ENCODE assay signal across 28 cellular contexts in genomic region chr5:53105611-53106300, GRCh38.
"Had no signal": no experiment of that assay in that cellular context is flagged by ENCODE, and none has a peak within 500 bp of the region (broad histone marks: within the 10 kb centered on the region; RNA-seq: fewer than 3 reads in every experiment).

No MANE protein-coding gene starts in this region.

- ATAC-seq: activated CD8-positive, alpha-beta memory T cell treated with anti-CD3 and anti-CD28 coated beads, Interleukin-2, amount 10 ng/mL, durations not matched to agents 7 days and 5 days; T-cell had no signal

- H3K27me3 Mint-ChIP-seq: activated B cell treated with CpG ODN at 0.5 μM for 24 hours; activated CD4-positive, alpha-beta T cell treated with anti-CD3 and anti-CD28 coated beads, Interleukin-2, amount 10 ng/mL, durations not matched to agents 24 days and 14 days; activated CD8-positive, alpha-beta memory T cell treated with anti-CD3 and anti-CD28 coated beads, Interleukin-2, amount 10 ng/mL, durations not matched to agents 7 days and 5 days; activated naive CD8-positive, alpha-beta T cell treated with anti-CD3 and anti-CD28 coated beads, Interleukin-2, amount 10 ng/mL, durations not matched to agents 7 days and 5 days; activated T-cell treated with anti-CD3 and anti-CD28 coated beads, Interleukin-2, amount 50 U/mL, for 24 hours; T-cell had no signal

- H3K27ac Mint-ChIP-seq: activated B cell treated with CpG ODN at 0.5 μM for 24 hours; activated CD4-positive, alpha-beta T cell treated with anti-CD3 and anti-CD28 coated beads, Interleukin-2, amount 10 ng/mL, durations not matched to agents 24 days and 14 days; activated CD8-positive, alpha-beta memory T cell treated with anti-CD3 and anti-CD28 coated beads, Interleukin-2, amount 10 ng/mL, durations not matched to agents 7 days and 5 days; activated naive CD8-positive, alpha-beta T cell treated with anti-CD3 and anti-CD28 coated beads, Interleukin-2, amount 10 ng/mL, durations not matched to agents 7 days and 5 days; activated T-cell treated with anti-CD3 and anti-CD28 coated beads, Interleukin-2, amount 50 U/mL, for 24 hours; activated T-helper 1 cell treated with anti-CD3 and anti-CD28 coated beads, Interleukin-12 subunit alpha, Interleukin-12 subunit beta, Interleukin-2, Interleukin-4 antibody, amounts not matched to agents 30 ng/mL and 10 ng/mL and 1 ng/mL, durations not matched to agents 14 hours and 24 hours and 36 hours; T-cell had no signal

- H3K27ac ChIP-seq: adrenal gland, breast epithelium, KMS-11, PC-9 had no signal

- H3K4me3 ChIP-seq: adrenal gland, breast epithelium, PC-9 had no signal

- H3K36me3 ChIP-seq: breast epithelium had no signal

- H3K9me3 ChIP-seq: adrenal gland, breast epithelium had no signal

- H2AFZ ChIP-seq: PC-9 had no signal

- DNase-seq: activated B cell treated with CpG ODN at 0.5 μM for 24 hours; activated CD4-positive, alpha-beta T cell treated with anti-CD3 and anti-CD28 coated beads for 1 hour; activated CD4-positive, alpha-beta T cell treated with anti-CD3 and anti-CD28 coated beads, Interleukin-2, amount 50 U/mL, for 48 hours; activated CD8-positive, alpha-beta memory T cell treated with anti-CD3 and anti-CD28 coated beads, Interleukin-2, amount 10 ng/mL, durations not matched to agents 7 days and 5 days; activated effector memory CD4-positive, alpha-beta T cell treated with Interleukin-2 at 50 U/mL for 16 hours; activated naive CD4-positive, alpha-beta T cell; activated naive CD8-positive, alpha-beta T cell treated with anti-CD3 and anti-CD28 coated beads, Interleukin-2, amount 10 ng/mL, durations not matched to agents 7 days and 5 days; activated T-cell treated with anti-CD3 and anti-CD28 coated beads, Interleukin-2, amount 50 U/mL, for 24 hours; adrenal gland; anterior cingulate cortex; caudate nucleus; MM.1S; NCI-H1105; NCI-H1436 treated with DMSO at 0.1 percent for 48 hours; NCI-H187; NCI-H2081 treated with DMSO at 0.1 percent for 48 hours; NCI-H446; NCI-H524; PC-9; SIG-M5; T-cell; T-helper 2 cell; T1000 had no signal

- H3K9ac ChIP-seq: KMS-11 had no signal

- H3K4me3 Mint-ChIP-seq: activated B cell treated with CpG ODN at 0.5 μM for 24 hours; activated CD4-positive, alpha-beta T cell treated with anti-CD3 and anti-CD28 coated beads, Interleukin-2, amount 10 ng/mL, durations not matched to agents 24 days and 14 days; activated CD8-positive, alpha-beta memory T cell treated with anti-CD3 and anti-CD28 coated beads, Interleukin-2, amount 10 ng/mL, durations not matched to agents 7 days and 5 days; activated naive CD8-positive, alpha-beta T cell treated with anti-CD3 and anti-CD28 coated beads, Interleukin-2, amount 10 ng/mL, durations not matched to agents 7 days and 5 days; activated T-cell treated with anti-CD3 and anti-CD28 coated beads, Interleukin-2, amount 50 U/mL, for 24 hours; activated T-helper 1 cell treated with anti-CD3 and anti-CD28 coated beads, Interleukin-12 subunit alpha, Interleukin-12 subunit beta, Interleukin-2, Interleukin-4 antibody, amounts not matched to agents 30 ng/mL and 10 ng/mL and 1 ng/mL, durations not matched to agents 14 hours and 24 hours and 36 hours; T-cell had no signal

- H3K4me2 ChIP-seq: KMS-11, PC-9 had no signal

- H3K27me3 ChIP-seq: adrenal gland, breast epithelium had no signal

- FAIRE-seq: TTC549 had no signal

- H3K9me3 Mint-ChIP-seq: activated B cell treated with CpG ODN at 0.5 μM for 24 hours; activated CD4-positive, alpha-beta T cell treated with anti-CD3 and anti-CD28 coated beads, Interleukin-2, amount 10 ng/mL, durations not matched to agents 24 days and 14 days; activated naive CD8-positive, alpha-beta T cell treated with anti-CD3 and anti-CD28 coated beads, Interleukin-2, amount 10 ng/mL, durations not matched to agents 7 days and 5 days; activated T-cell treated with anti-CD3 and anti-CD28 coated beads, Interleukin-2, amount 50 U/mL, for 24 hours; activated T-helper 1 cell treated with anti-CD3 and anti-CD28 coated beads, Interleukin-12 subunit alpha, Interleukin-12 subunit beta, Interleukin-2, Interleukin-4 antibody, amounts not matched to agents 30 ng/mL and 10 ng/mL and 1 ng/mL, durations not matched to agents 14 hours and 24 hours and 36 hours; T-cell had no signal
